In genomic region chr12:5691943-5692342, GRCh38 we compare ENCODE assay signal across 1 cellular context.
A peak's percentile ranks its signal among the peaks of the same experiment; 100 is the strongest.
TF ChIP-seq lines count a peak whose summit lies in the region.

No MANE protein-coding gene starts in this region.

TF ChIP-seq in K562, 482 proteins besides CTCF, POLR2A, EP300 and RAD21 (continued from another document):
- TF ChIP-seq, protein P1, sequence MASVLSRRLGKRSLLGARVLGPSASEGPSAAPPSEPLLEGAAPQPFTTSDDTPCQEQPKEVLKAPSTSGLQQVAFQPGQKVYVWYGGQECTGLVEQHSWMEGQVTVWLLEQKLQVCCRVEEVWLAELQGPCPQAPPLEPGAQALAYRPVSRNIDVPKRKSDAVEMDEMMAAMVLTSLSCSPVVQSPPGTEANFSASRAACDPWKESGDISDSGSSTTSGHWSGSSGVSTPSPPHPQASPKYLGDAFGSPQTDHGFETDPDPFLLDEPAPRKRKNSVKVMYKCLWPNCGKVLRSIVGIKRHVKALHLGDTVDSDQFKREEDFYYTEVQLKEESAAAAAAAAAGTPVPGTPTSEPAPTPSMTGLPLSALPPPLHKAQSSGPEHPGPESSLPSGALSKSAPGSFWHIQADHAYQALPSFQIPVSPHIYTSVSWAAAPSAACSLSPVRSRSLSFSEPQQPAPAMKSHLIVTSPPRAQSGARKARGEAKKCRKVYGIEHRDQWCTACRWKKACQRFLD (CRISPR knock-in tag; IDR thresholded peaks at IDR 0.05): no peak
- TF ChIP-seq JUND (IDR thresholded peaks at IDR 0.05; ENCODE audit: borderline replicate concordance, low read depth, low read length): peak; percentile 61; the same call in 1 of the 2 replicates
- peak; percentile 37; the same call in 1 of the 3 replicates for TF ChIP-seq JUND (tag; IDR thresholded peaks at IDR 0.05; ENCODE audit: borderline replicate concordance, low read depth, low read length)
- TF ChIP-seq LCOR (CRISPR knock-in tag; IDR thresholded peaks at IDR 0.05): no peak
- TF ChIP-seq, protein P2, sequence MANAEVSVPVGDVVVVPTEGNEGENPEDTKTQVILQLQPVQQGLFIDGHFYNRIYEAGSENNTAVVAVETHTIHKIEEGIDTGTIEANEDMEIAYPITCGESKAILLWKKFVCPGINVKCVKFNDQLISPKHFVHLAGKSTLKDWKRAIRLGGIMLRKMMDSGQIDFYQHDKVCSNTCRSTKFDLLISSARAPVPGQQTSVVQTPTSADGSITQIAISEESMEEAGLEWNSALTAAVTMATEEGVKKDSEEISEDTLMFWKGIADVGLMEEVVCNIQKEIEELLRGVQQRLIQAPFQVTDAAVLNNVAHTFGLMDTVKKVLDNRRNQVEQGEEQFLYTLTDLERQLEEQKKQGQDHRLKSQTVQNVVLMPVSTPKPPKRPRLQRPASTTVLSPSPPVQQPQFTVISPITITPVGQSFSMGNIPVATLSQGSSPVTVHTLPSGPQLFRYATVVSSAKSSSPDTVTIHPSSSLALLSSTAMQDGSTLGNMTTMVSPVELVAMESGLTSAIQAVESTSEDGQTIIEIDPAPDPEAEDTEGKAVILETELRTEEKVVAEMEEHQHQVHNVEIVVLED (CRISPR knock-in tag; IDR thresholded peaks at IDR 0.05): no peak
- no peak for TF ChIP-seq HNRNPLL (IDR thresholded peaks at IDR 0.05; ENCODE audit: low read depth, low read length, poor library complexity, severe bottlenecking)
- TF ChIP-seq FOXJ3 (CRISPR knock-in tag; IDR thresholded peaks at IDR 0.05): no peak
- TF ChIP-seq HDAC1 (IDR thresholded peaks at IDR 0.05): no peak
- no peak for TF ChIP-seq SMARCB1 (IDR thresholded peaks at IDR 0.05; ENCODE audit: insufficient read length, low read depth)
- TF ChIP-seq ZNF717 (CRISPR knock-in tag; IDR thresholded peaks at IDR 0.05): no peak
- TF ChIP-seq CEBPB (tag; IDR thresholded peaks at IDR 0.05): peak; percentile 90
- TF ChIP-seq ARHGAP35 (IDR thresholded peaks at IDR 0.05; ENCODE audit: partially characterized antibody): no peak
- no peak for TF ChIP-seq ZNF282 (CRISPR knock-in tag; IDR thresholded peaks at IDR 0.05)
- no peak for TF ChIP-seq CHD1 (IDR thresholded peaks at IDR 0.05; ENCODE audit: low read length)
- no peak for TF ChIP-seq POLR3G (IDR thresholded peaks at IDR 0.05; ENCODE audit: extremely low read depth, insufficient read length, insufficient replicate concordance)
- TF ChIP-seq, protein P3, sequence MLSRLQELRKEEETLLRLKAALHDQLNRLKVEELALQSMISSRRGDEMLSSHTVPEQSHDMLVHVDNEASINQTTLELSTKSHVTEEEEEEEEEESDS (CRISPR knock-in tag; IDR thresholded peaks at IDR 0.05): no peak
- no peak for TF ChIP-seq CEBPG (CRISPR knock-in tag; IDR thresholded peaks at IDR 0.05)
- TF ChIP-seq CEBPG (tag; conservative IDR thresholded peaks at IDR 0.05 in 1 of 2, IDR thresholded peaks at IDR 0.05 in 1 of 2): peak; percentile 83 to 93
- no peak for TF ChIP-seq MAFK (IDR thresholded peaks at IDR 0.05; ENCODE audit: low read length)
- TF ChIP-seq ZSCAN32 (CRISPR knock-in tag; IDR thresholded peaks at IDR 0.05): peak; percentile 76; the same call in 1 of the 2 replicates
- TF ChIP-seq GATAD2B (IDR thresholded peaks at IDR 0.05; ENCODE audit: borderline replicate concordance): no peak
- TF ChIP-seq ATF4 (CRISPR knock-in tag; IDR thresholded peaks at IDR 0.05): peak; percentile 82
- no peak for TF ChIP-seq ELK1 (CRISPR knock-in tag; IDR thresholded peaks at IDR 0.05)
- TF ChIP-seq ZBTB9 (CRISPR knock-in tag; IDR thresholded peaks at IDR 0.05): no peak
- TF ChIP-seq ZNF146 (CRISPR knock-in tag; IDR thresholded peaks at IDR 0.05; ENCODE audit: unreplicated experiment): no peak
- TF ChIP-seq SFPQ (IDR thresholded peaks at IDR 0.05; ENCODE audit: low read depth, low read length): no peak
- no peak for TF ChIP-seq MIER1 (IDR thresholded peaks at IDR 0.05; ENCODE audit: low read depth)
- TF ChIP-seq ATF7 (IDR thresholded peaks at IDR 0.05): peak; percentile 50; the same call in 1 of the 2 replicates
- TF ChIP-seq, protein P4, sequence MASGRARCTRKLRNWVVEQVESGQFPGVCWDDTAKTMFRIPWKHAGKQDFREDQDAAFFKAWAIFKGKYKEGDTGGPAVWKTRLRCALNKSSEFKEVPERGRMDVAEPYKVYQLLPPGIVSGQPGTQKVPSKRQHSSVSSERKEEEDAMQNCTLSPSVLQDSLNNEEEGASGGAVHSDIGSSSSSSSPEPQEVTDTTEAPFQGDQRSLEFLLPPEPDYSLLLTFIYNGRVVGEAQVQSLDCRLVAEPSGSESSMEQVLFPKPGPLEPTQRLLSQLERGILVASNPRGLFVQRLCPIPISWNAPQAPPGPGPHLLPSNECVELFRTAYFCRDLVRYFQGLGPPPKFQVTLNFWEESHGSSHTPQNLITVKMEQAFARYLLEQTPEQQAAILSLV (tag; IDR thresholded peaks at IDR 0.05): peak; percentile 72; the same call in 1 of the 2 replicates
- no peak for TF ChIP-seq PTBP1 (IDR thresholded peaks at IDR 0.05; ENCODE audit: low read depth, low read length)
- TF ChIP-seq ZNF124 (CRISPR knock-in tag; IDR thresholded peaks at IDR 0.05): no peak
- no peak for TF ChIP-seq ZNF584 (CRISPR knock-in tag; IDR thresholded peaks at IDR 0.05; ENCODE audit: low read depth)
- TF ChIP-seq ZNF253 (CRISPR knock-in tag; conservative IDR thresholded peaks at IDR 0.05): no peak
- no peak for TF ChIP-seq SPI1 (IDR thresholded peaks at IDR 0.05; ENCODE audit: borderline replicate concordance, low read depth, low read length)
- TF ChIP-seq HMG20B (CRISPR knock-in tag; IDR thresholded peaks at IDR 0.05): no peak
- TF ChIP-seq, protein P5, sequence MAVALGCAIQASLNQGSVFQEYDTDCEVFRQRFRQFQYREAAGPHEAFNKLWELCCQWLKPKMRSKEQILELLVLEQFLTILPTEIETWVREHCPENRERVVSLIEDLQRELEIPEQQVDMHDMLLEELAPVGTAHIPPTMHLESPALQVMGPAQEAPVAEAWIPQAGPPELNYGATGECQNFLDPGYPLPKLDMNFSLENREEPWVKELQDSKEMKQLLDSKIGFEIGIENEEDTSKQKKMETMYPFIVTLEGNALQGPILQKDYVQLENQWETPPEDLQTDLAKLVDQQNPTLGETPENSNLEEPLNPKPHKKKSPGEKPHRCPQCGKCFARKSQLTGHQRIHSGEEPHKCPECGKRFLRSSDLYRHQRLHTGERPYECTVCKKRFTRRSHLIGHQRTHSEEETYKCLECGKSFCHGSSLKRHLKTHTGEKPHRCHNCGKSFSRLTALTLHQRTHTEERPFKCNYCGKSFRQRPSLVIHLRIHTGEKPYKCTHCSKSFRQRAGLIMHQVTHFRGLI (CRISPR knock-in tag; IDR thresholded peaks at IDR 0.05): no peak
- TF ChIP-seq RBBP5 (IDR thresholded peaks at IDR 0.05; ENCODE audit: borderline replicate concordance, insufficient read depth, low read length, poor library complexity, severe bottlenecking): no peak
- peak; percentile 29 to 34; a peak in 1 of 4 replicates for TF ChIP-seq TRIM24 (IDR thresholded peaks at IDR 0.05)
- TF ChIP-seq, protein P6, sequence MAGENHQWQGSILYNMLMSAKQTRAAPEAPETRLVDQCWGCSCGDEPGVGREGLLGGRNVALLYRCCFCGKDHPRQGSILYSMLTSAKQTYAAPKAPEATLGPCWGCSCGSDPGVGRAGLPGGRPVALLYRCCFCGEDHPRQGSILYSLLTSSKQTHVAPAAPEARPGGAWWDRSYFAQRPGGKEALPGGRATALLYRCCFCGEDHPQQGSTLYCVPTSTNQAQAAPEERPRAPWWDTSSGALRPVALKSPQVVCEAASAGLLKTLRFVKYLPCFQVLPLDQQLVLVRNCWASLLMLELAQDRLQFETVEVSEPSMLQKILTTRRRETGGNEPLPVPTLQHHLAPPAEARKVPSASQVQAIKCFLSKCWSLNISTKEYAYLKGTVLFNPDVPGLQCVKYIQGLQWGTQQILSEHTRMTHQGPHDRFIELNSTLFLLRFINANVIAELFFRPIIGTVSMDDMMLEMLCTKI (IDR thresholded peaks at IDR 0.05; ENCODE audit: partially characterized antibody): no peak
- TF ChIP-seq HNRNPH1 (optimal IDR thresholded peaks at IDR 0.05; ENCODE audit: low read depth, low read length): no peak
- TF ChIP-seq NR4A1 (CRISPR knock-in tag; IDR thresholded peaks at IDR 0.05): no peak
- TF ChIP-seq NR4A1 (tag; IDR thresholded peaks at IDR 0.05): 0 out of 2 replicates have a peak, but pooled peaks have one; percentile 51
- TF ChIP-seq CXXC5 (CRISPR knock-in tag; IDR thresholded peaks at IDR 0.05): no peak
- TF ChIP-seq ELF1 (tag; IDR thresholded peaks at IDR 0.05): no peak
